10 cellular contexts compared by ENCODE assay signal in the genomic region with DNA sequence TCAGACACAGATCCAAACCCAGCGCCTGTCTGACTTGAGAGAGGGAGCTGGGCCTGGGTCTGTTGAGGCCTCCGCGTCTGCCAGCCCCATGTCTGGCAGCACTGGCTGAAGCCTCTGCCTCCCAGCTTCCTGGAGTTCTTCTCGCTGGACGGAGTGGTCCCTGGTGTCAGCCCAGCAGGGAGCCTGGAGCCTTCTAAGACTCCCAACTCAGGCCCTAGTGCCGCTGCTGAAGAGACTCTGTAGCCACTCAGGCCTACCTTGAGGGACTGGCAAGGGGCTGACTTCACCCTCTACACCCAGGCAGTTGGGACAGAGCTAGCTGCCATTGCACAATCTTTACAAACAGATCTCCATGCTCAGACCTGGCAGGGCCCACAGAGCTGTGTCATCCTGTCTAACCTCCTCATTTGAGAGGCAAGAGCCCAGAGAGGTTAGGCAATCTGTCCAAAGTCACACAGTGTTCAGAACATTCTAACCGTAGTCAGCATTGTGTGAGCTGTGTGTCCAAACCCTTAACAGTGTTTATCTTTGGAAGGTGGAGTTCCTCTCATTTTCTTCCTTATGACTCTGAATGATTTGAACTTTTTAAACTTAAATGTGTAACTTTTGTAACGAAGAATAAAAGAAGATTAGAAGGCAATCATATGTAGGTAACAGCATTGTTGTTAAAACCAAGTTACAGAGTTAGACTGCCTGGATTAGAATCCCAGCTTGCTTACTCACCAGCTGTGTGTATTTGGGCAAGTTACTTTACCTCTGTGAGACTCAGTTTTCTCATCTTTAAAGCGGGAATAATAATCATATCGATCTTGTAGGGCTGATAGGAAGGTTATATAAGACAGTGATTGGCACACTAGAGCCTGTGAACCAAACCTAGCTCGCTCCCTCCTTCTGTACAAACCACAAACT. TPM values are rescaled to one million over a fixed set of nuclear protein-coding genes. Genes with fewer than 3 reads are reported as not detected.
A peak's percentile ranks its signal among the peaks of the same experiment; 100 is the strongest.
DNase-seq lines count a peak whose midpoint lies in the region; ATAC-seq and TF ChIP-seq lines count a peak whose summit lies in the region.
"Had no signal": no experiment of that assay in that cellular context is flagged by ENCODE, and none has a peak within 500 bp of the region (broad histone marks: within the 10 kb centered on the region; RNA-seq: fewer than 3 reads in every experiment).

No MANE protein-coding gene starts in this region.

- H3K36me3 ChIP-seq in adipocyte (ENCODE audit: control insufficient read depth, insufficient read depth, low read length, severe bottlenecking): no peaks in the 10 kb centered on the region
- H3K36me3 ChIP-seq in stomach: peaks cover 0 to 3% (median 0%) of the 10 kb centered on the region in 4 donors

- no peak for TF ChIP-seq CTCF in stomach (IDR thresholded peaks at IDR 0.05)

- TF ChIP-seq EP300 in stomach (IDR thresholded peaks at IDR 0.05): peak; percentile 88

- H3K4me3 ChIP-seq in adipocyte (ENCODE audit: low read length) (peak overlapping the region; percentile 34), stomach (no peak overlapping the region)
- H3K4me3 ChIP-seq: SK-N-MC had no signal

- TF ChIP-seq POLR2A in stomach (IDR thresholded peaks at IDR 0.05): peak in 1 of 4 donors; percentile 14

- H3K9ac ChIP-seq in adipocyte (ENCODE audit: low read length): peak overlapping the region; percentile 97

- no peaks in the 10 kb centered on the region for H3K9me3 ChIP-seq in adipocyte (ENCODE audit: control insufficient read depth, low read length)
- H3K9me3 ChIP-seq in stomach: no peaks in the 10 kb centered on the region

- WGBS in stomach, 5 donors: 82 to 87% (median 85%) methylated on average over 8 to 11 of the region's 11 CpGs

- H3K4me1 ChIP-seq in adipocyte (ENCODE audit: control insufficient read depth, insufficient read depth, low read length) (peaks cover 74% of the 10 kb centered on the region), stomach (peaks cover 45 to 85% (median 59%) of the 10 kb centered on the region in 4 donors)

- intact Hi-C loops in stomach (cut with DNase I; ENCODE audit: low total_unique reads): no loop called here

- DNase-seq in HuH-7 (ENCODE audit: low spot score): peak; percentile 64
- DNase-seq in adipocyte (ENCODE audit: low read depth): peak; percentile 97
- peak; percentile 42 for DNase-seq in hepatic stellate cell (ENCODE audit: low spot score)
- peak; percentile 79 for DNase-seq in stomach
- no peak for DNase-seq in NAMALWA (ENCODE audit: low spot score)
- DNase-seq in HPDE6-E6E7 (ENCODE audit: extremely low spot score): no peak
- DNase-seq: effector CD8-positive, alpha-beta T cell had no signal

- H3K27me3 ChIP-seq in adipocyte (replicated peaks; ENCODE audit: control insufficient read depth, insufficient read depth, low read length) (no peaks in the 10 kb centered on the region), stomach (no peaks in the 10 kb centered on the region)

- no peak for ATAC-seq in GM19467 (IDR thresholded peaks at IDR 0.05; ENCODE audit: unreplicated experiment)
- no peak for ATAC-seq in HG03442 (IDR thresholded peaks at IDR 0.05; ENCODE audit: unreplicated experiment)

- H3K27ac ChIP-seq in stomach: peak overlapping the region; percentile 20 to 100 (median 98)
- H3K27ac ChIP-seq: SK-N-MC had no signal

RNA-seq across cellular contexts. Expression of a gene that starts 4.6 kb away (rescaled TPM):
- 100 to 1,000 TPM; 167 to 690 (median 553) TPM for total RNA-seq in stomach
- polyA plus RNA-seq in stomach: 100 to 1,000 TPM in 1 of 3 donors, 10 to 100 TPM in 2; 76.4 to 136 (median 81.9) TPM

RNA-seq across cellular contexts. Expression of a gene that starts 58.5 kb away (rescaled TPM):
- 100 to 1,000 TPM in 4 of 5 donors, 10 to 100 TPM in 1; 98.8 to 293 (median 137) TPM for total RNA-seq in stomach
- polyA plus RNA-seq in stomach: 10 to 100 TPM; 54.5 to 95.3 (median 83.7) TPM

Comparison
In these comparisons a context has a peak if more than half of its experiments do, and no peak if none do; other contexts are left out.
1. DNase-seq: peak in HuH-7 (single experiment), adipocyte (single experiment), hepatic stellate cell (single experiment) and stomach (single experiment); none in NAMALWA (single experiment) and HPDE6-E6E7 (single experiment).